ENCODE assay signal across 1 cellular context in genomic region chr7:87152897-87153641, GRCh38.
A peak's percentile ranks its signal among the peaks of the same experiment; 100 is the strongest.
TF ChIP-seq lines count a peak whose summit lies in the region.

No MANE protein-coding gene starts in this region.

TF ChIP-seq in HEK293, 187 proteins besides CTCF, POLR2A, EP300 and RAD21 (continued from another document):
- TF ChIP-seq ZBTB1 (tag by site-specific recombination; IDR thresholded peaks at IDR 0.05) (no peak), ZNF404 (tag by site-specific recombination; IDR thresholded peaks at IDR 0.05) (no peak), PRDM6 (tag by site-specific recombination; IDR thresholded peaks at IDR 0.05) (peak; percentile 55), ZNF48 (tag by site-specific recombination; IDR thresholded peaks at IDR 0.05) (no peak), ZNF266 (tag by site-specific recombination; IDR thresholded peaks at IDR 0.05; ENCODE audit: low read depth) (no peak), ZNF707 (tag by site-specific recombination; IDR thresholded peaks at IDR 0.05) (no peak), ZNF530 (tag by site-specific recombination; IDR thresholded peaks at IDR 0.05; ENCODE audit: low read depth) (no peak), ZBTB7A (tag by site-specific recombination; IDR thresholded peaks at IDR 0.05; ENCODE audit: low read depth) (peak; percentile 60; the same call in 1 of the 2 replicates), ZNF830 (tag by site-specific recombination; IDR thresholded peaks at IDR 0.05; ENCODE audit: low read depth) (no peak), ZNF433 (tag by site-specific recombination; IDR thresholded peaks at IDR 0.05; ENCODE audit: low read depth) (no peak), YY2 (tag by site-specific recombination; IDR thresholded peaks at IDR 0.05) (no peak), GLI2 (tag by site-specific recombination; IDR thresholded peaks at IDR 0.05; ENCODE audit: borderline replicate concordance, low read depth) (no peak), EGR2 (tag by site-specific recombination; IDR thresholded peaks at IDR 0.05; ENCODE audit: low read depth) (peak; percentile 17; the same call in 1 of the 2 replicates), ZNF585B (tag by site-specific recombination; IDR thresholded peaks at IDR 0.05) (no peak), ZNF335 (tag by site-specific recombination; conservative IDR thresholded peaks at IDR 0.05) (peak; percentile 32), ZNF624 (tag by site-specific recombination; IDR thresholded peaks at IDR 0.05) (no peak), MYNN (tag by site-specific recombination; IDR thresholded peaks at IDR 0.05; ENCODE audit: borderline replicate concordance) (no peak), GLI4 (tag by site-specific recombination; IDR thresholded peaks at IDR 0.05) (no peak), ZNF146 (tag by site-specific recombination; IDR thresholded peaks at IDR 0.05) (no peak), IKZF3 (tag by site-specific recombination; IDR thresholded peaks at IDR 0.05) (no peak), KLF1 (tag by site-specific recombination; IDR thresholded peaks at IDR 0.05) (peak; percentile 36; the same call in 1 of the 2 replicates)
- TF ChIP-seq, protein P1, sequence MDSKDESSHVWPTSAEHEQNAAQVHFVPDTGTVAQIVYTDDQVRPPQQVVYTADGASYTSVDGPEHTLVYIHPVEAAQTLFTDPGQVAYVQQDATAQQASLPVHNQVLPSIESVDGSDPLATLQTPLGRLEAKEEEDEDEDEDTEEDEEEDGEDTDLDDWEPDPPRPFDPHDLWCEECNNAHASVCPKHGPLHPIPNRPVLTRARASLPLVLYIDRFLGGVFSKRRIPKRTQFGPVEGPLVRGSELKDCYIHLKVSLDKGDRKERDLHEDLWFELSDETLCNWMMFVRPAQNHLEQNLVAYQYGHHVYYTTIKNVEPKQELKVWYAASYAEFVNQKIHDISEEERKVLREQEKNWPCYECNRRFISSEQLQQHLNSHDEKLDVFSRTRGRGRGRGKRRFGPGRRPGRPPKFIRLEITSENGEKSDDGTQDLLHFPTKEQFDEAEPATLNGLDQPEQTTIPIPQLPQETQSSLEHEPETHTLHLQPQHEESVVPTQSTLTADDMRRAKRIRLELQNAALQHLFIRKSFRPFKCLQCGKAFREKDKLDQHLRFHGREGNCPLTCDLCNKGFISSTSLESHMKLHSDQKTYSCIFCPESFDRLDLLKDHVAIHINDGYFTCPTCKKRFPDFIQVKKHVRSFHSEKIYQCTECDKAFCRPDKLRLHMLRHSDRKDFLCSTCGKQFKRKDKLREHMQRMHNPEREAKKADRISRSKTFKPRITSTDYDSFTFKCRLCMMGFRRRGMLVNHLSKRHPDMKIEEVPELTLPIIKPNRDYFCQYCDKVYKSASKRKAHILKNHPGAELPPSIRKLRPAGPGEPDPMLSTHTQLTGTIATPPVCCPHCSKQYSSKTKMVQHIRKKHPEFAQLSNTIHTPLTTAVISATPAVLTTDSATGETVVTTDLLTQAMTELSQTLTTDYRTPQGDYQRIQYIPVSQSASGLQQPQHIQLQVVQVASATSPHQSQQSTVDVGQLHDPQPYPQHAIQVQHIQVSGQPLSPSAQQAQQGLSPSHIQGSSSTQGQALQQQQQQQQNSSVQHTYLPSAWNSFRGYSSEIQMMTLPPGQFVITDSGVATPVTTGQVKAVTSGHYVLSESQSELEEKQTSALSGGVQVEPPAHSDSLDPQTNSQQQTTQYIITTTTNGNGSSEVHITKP (tag by site-specific recombination; IDR thresholded peaks at IDR 0.05), result peak; percentile 52; the same call in 1 of the 2 replicates
- TF ChIP-seq, protein P2, sequence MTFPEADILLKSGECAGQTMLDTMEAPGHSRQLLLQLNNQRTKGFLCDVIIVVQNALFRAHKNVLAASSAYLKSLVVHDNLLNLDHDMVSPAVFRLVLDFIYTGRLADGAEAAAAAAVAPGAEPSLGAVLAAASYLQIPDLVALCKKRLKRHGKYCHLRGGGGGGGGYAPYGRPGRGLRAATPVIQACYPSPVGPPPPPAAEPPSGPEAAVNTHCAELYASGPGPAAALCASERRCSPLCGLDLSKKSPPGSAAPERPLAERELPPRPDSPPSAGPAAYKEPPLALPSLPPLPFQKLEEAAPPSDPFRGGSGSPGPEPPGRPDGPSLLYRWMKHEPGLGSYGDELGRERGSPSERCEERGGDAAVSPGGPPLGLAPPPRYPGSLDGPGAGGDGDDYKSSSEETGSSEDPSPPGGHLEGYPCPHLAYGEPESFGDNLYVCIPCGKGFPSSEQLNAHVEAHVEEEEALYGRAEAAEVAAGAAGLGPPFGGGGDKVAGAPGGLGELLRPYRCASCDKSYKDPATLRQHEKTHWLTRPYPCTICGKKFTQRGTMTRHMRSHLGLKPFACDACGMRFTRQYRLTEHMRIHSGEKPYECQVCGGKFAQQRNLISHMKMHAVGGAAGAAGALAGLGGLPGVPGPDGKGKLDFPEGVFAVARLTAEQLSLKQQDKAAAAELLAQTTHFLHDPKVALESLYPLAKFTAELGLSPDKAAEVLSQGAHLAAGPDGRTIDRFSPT (tag by site-specific recombination; IDR thresholded peaks at IDR 0.05), result no peak
TF ChIP-seq in HEK293: peak in this region for 10.
